In the genomic region with DNA sequence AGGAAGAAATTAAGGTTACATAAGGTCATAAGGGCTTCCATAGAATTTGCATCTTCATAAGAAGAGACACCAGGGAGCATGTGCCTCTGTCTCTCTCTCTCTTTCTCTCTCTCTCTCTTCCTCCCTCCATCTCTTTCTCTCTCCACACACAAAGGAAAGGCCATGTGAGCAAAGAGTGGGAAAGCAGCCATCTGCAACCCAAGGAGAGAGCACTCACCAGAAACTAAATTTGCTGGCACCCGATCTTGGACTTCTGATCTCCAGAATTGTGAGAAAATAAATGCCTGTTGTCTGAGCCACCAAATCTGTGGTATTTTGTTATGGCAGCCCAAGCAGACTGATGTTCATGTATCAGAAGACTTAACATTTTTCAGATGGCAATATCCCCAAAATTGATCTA, we compare ENCODE assay signal across 15 cellular contexts.
DNase-seq lines count a peak whose midpoint lies in the region; ATAC-seq lines count a peak whose summit lies in the region.
"Had no signal": no experiment of that assay in that cellular context is flagged by ENCODE, and none has a peak within 500 bp of the region (broad histone marks: within the 10 kb centered on the region; RNA-seq: fewer than 3 reads in every experiment).

No MANE protein-coding gene starts in this region.

- ATAC-seq in GM19397 (IDR thresholded peaks at IDR 0.05; ENCODE audit: unreplicated experiment) (no peak), GM18873 (IDR thresholded peaks at IDR 0.05; ENCODE audit: low FRiP score, unreplicated experiment) (no peak)

- peak; percentile 26 for DNase-seq in Ammon's horn (ENCODE audit: low spot score)
- DNase-seq in inferior parietal cortex (ENCODE audit: extremely low spot score), result peak; percentile 5
- DNase-seq in midbrain (lab: John Stamatoyannopoulos, UW), result peak; percentile 34
- peak; percentile 15 for DNase-seq in superior temporal gyrus (ENCODE audit: extremely low spot score)
- DNase-seq in stimulated activated naive CD4-positive, alpha-beta T cell (lab: John Stamatoyannopoulos, UW), result no peak
- DNase-seq: BE2C; CD4-positive, alpha-beta T cell; CD8-positive, alpha-beta memory T cell; DMS 273 treated with DMSO at 0.1 percent for 48 hours; DMS79; GM23248; H7; HCEC 1CT had no signal

Comparison
In these comparisons a context has a peak if more than half of its experiments do, and no peak if none do; other contexts are left out.
1. DNase-seq: peak in Ammon's horn (single experiment), inferior parietal cortex (single experiment), midbrain (single experiment) and superior temporal gyrus (single experiment); none in stimulated activated naive CD4-positive, alpha-beta T cell (0 of 6).